Comparison of ENCODE assay signal across 21 cellular contexts in genomic region chr1:36948606-36949005, GRCh38.
DNase-seq lines count a peak whose midpoint lies in the region; ATAC-seq and TF ChIP-seq lines count a peak whose summit lies in the region.
"Had no signal": no experiment of that assay in that cellular context is flagged by ENCODE, and none has a peak within 500 bp of the region (broad histone marks: within the 10 kb centered on the region; RNA-seq: fewer than 3 reads in every experiment).

No MANE protein-coding gene starts in this region.

- peaks cover 2% of the 10 kb centered on the region for H3K9me3 Mint-ChIP-seq in neural progenitor cell
- H3K9me3 Mint-ChIP-seq: CD14-positive monocyte; CD4-positive, alpha-beta T cell; H9 had no signal

- POLR2A ChIA-PET in OCI-LY7 (lab: Charles Lee) = interaction anchor here (0.6 to 1.3 kb wide), 7 partner anchors 10 to 562 kb away, joined by 3 to 5 read pairs (median 3); no protein-coding TSS in a partner anchor

- no peaks in the 10 kb centered on the region for H3K9me2 ChIP-seq in OCI-LY7 (ENCODE audit: insufficient read depth, low read length)

- H3K79me2 ChIP-seq in OCI-LY7 (ENCODE audit: insufficient read depth, low read depth, low read length) (peaks cover 21% of the 10 kb centered on the region; the same call in 1 of the 2 replicates), neural progenitor cell (ENCODE audit: low read depth) (no peaks in the 10 kb centered on the region)

- WGBS in spleen, 5 donors = 76 to 93% (median 89%) methylated on average over 4 to 6 of the region's 6 CpGs

- H3K9ac ChIP-seq in BLaER1 (no peak overlapping the region), neural progenitor cell (no peak overlapping the region)
- H3K9ac ChIP-seq: GM23248 had no signal

- H3K4me3 ChIP-seq in BLaER1 = no peak overlapping the region
- H3K4me3 ChIP-seq in OCI-LY7 (ENCODE audit: low read depth, low read length, poor library complexity, severe bottlenecking) = no peak overlapping the region
- H3K4me3 ChIP-seq in neural progenitor cell = no peak overlapping the region
- H3K4me3 ChIP-seq in spleen = no peak overlapping the region
- H3K4me3 ChIP-seq in foreskin fibroblast (ENCODE audit: low read depth in 1 of 2, low read length in 2 of 2) = no peak overlapping the region
- H3K4me3 ChIP-seq: A549, GM23248 had no signal

- H3K36me3 Mint-ChIP-seq in neural progenitor cell = no peaks in the 10 kb centered on the region
- H3K36me3 Mint-ChIP-seq: CD14-positive monocyte; CD8-positive, alpha-beta memory T cell had no signal

- no TSS peak for BruUV-seq in OCI-LY7 (replicated peaks; lab: Mats Ljungman, UMichigan)

- ATAC-seq in GM18858 (IDR thresholded peaks at IDR 0.05; ENCODE audit: unreplicated experiment) = no peak
- ATAC-seq: A549, HCT116 had no signal

- TF ChIP-seq POLR2A in spleen (IDR thresholded peaks at IDR 0.05) = no peak

- H3K27ac ChIP-seq in BLaER1 (peak overlapping the region; percentile 69), OCI-LY7 (ENCODE audit: low read depth, low read length, poor library complexity, severe bottlenecking) (peak overlapping the region; percentile 99), neural progenitor cell (no peak overlapping the region), spleen (no peak overlapping the region)
- H3K27ac ChIP-seq: 22Rv1, A549, GM23248 had no signal

- H3K36me3 ChIP-seq in BLaER1 = no peaks in the 10 kb centered on the region
- no peaks in the 10 kb centered on the region for H3K36me3 ChIP-seq in OCI-LY7 (ENCODE audit: insufficient read depth, low read length)
- H3K36me3 ChIP-seq in neural progenitor cell = no peaks in the 10 kb centered on the region
- H3K36me3 ChIP-seq in spleen = no peaks in the 10 kb centered on the region

- intact Hi-C loops in OCI-LY7 (cut with micrococcal nuclease; ENCODE audit: unreplicated experiment) (no loop called here), spleen (cut with DNase I; ENCODE audit: low total_unique reads) (no loop called here)

- H3K9me3 ChIP-seq in BLaER1 = no peaks in the 10 kb centered on the region
- H3K9me3 ChIP-seq in OCI-LY7 (ENCODE audit: low read length) = no peaks in the 10 kb centered on the region
- H3K9me3 ChIP-seq in neural progenitor cell (ENCODE audit: low read depth) = no peaks in the 10 kb centered on the region
- H3K9me3 ChIP-seq in spleen = no peaks in the 10 kb centered on the region
- H3K9me3 ChIP-seq: A549 had no signal

- H2AFZ ChIP-seq in OCI-LY7 (ENCODE audit: low read length) (no peak overlapping the region), neural progenitor cell (replicated peaks) (no peak overlapping the region)
- H2AFZ ChIP-seq: GM23248 had no signal

- peak overlapping the region; percentile 25 for H3K27ac Mint-ChIP-seq in neural progenitor cell
- H3K27ac Mint-ChIP-seq: CD14-positive monocyte; CD4-positive, alpha-beta T cell; CD8-positive, alpha-beta memory T cell had no signal

- H3K4me1 ChIP-seq in BLaER1 (peaks cover 81% of the 10 kb centered on the region), OCI-LY7 (ENCODE audit: insufficient read depth, low read length, poor library complexity, severe bottlenecking) (peaks cover 100% of the 10 kb centered on the region), neural progenitor cell (peaks cover 14% of the 10 kb centered on the region), spleen (no peaks in the 10 kb centered on the region)
- H3K4me1 ChIP-seq: A549 had no signal

- peaks cover 21% of the 10 kb centered on the region for H3K27me3 Mint-ChIP-seq in neural progenitor cell (ENCODE audit: insufficient read depth, low read depth)

- H3K4me1 Mint-ChIP-seq in neural progenitor cell = peaks cover 27% of the 10 kb centered on the region
- H3K4me1 Mint-ChIP-seq: CD14-positive monocyte; CD8-positive, alpha-beta memory T cell had no signal

- TF ChIP-seq CTCF in OCI-LY7 (conservative IDR thresholded peaks at IDR 0.05; ENCODE audit: low read length) (no peak; the same call in 1 of the 2 replicates), neural progenitor cell (IDR thresholded peaks at IDR 0.05) (no peak), spleen (IDR thresholded peaks at IDR 0.05 in 8 of 11, conservative IDR thresholded peaks at IDR 0.05 in 3 of 11) (no peak), foreskin fibroblast (IDR thresholded peaks at IDR 0.05; ENCODE audit: low read depth, low read length) (no peak)

- DNase-seq in OCI-LY7 (ENCODE audit: low spot score) (no peak), cerebellar nuclear complex (lab: John Stamatoyannopoulos, UW) (peak; percentile 21 to 33), neural progenitor cell (ENCODE audit: low spot score) (no peak), AML-193 (lab: John Stamatoyannopoulos, UW) (no peak), spleen (no peak), foreskin fibroblast (no peak)
- DNase-seq: ACHN; CD4-positive, alpha-beta T cell; CD8-positive, alpha-beta memory T cell; DMS 273 treated with DMSO at 0.1 percent for 48 hours; DMS79; EL; GF-D8; GM23248; H9 had no signal

- H3K27me3 ChIP-seq in BLaER1 (no peaks in the 10 kb centered on the region), neural progenitor cell (no peaks in the 10 kb centered on the region), spleen (replicated peaks in 1 of 7) (peaks cover 0 to 55% (median 0%) of the 10 kb centered on the region in 7 donors)

- H4K20me1 ChIP-seq in BLaER1 (no peaks in the 10 kb centered on the region), OCI-LY7 (ENCODE audit: insufficient read depth, low read length) (no peaks in the 10 kb centered on the region), neural progenitor cell (ENCODE audit: low read depth) (no peaks in the 10 kb centered on the region)

- H3F3A ChIP-seq in neural progenitor cell (ENCODE audit: low read depth) = no peaks in the 10 kb centered on the region

- H3K4me2 ChIP-seq in BLaER1 = peak overlapping the region; percentile 88
- H3K4me2 ChIP-seq in OCI-LY7 (ENCODE audit: low read length) = peak overlapping the region; percentile 80
- no peak overlapping the region for H3K4me2 ChIP-seq in neural progenitor cell
- H3K4me2 ChIP-seq: A549 had no signal

- H3K4me3 Mint-ChIP-seq in neural progenitor cell = no peak overlapping the region
- H3K4me3 Mint-ChIP-seq: CD14-positive monocyte; CD4-positive, alpha-beta T cell; CD8-positive, alpha-beta memory T cell; H9 had no signal

- CTCF ChIA-PET in OCI-LY7 (lab: Charles Lee; ENCODE audit: unreplicated experiment) = interaction anchor here (0.5 to 1.8 kb wide), 4 partner anchors 8 to 129 kb away, joined by 3 read pairs; no protein-coding TSS in a partner anchor

Comparison
In these comparisons a context has a peak if more than half of its experiments do, and no peak if none do; other contexts are left out.
1. H3K27ac ChIP-seq: peak in BLaER1 (single experiment) and OCI-LY7 (single experiment); none in neural progenitor cell (single experiment) and spleen (0 of 8).
2. DNase-seq: peak in cerebellar nuclear complex (2 of 2); none in OCI-LY7 (single experiment), neural progenitor cell (single experiment), AML-193 (0 of 2), spleen (single experiment) and foreskin fibroblast (0 of 2).